In the genomic region with DNA sequence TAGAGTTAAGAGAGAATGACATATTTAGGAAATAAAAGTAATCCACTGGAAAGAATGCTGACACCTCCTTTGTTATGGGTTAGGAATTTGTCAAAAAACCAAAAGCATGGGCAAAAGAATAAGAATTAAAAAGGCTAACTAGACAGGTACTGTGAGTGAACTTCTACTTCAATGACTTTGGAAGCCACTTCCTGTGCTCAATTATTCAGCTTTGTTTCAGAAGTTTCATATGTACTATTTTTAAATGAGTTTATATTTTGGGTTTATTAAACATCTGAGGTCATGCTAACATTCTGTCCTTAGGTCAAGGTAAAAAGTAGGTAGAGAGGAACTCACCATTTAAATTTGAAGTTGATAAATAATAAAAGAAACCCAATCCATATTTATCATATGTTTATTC, we compare ENCODE assay signal across 22 cellular contexts.
"Had no signal": no experiment of that assay in that cellular context is flagged by ENCODE, and none has a peak within 500 bp of the region (broad histone marks: within the 10 kb centered on the region; RNA-seq: fewer than 3 reads in every experiment).

No MANE protein-coding gene starts in this region.

- H3K4me1 ChIP-seq: SJSA1 had no signal

- H3K9me3 ChIP-seq: SJSA1 had no signal

- H3K27me3 ChIP-seq: SJSA1 had no signal

- DNase-seq: IMR-90, Kasumi-1, KG1, NCI-H1092, NCI-H1105 treated with DMSO at 0.1 percent for 48 hours, NCI-H1417 treated with DMSO at 0.1 percent for 48 hours, NCI-H146, NCI-H1694 treated with DMSO at 0.1 percent for 48 hours, NCI-H1930, NCI-H2081, NCI-H2107, NCI-H2227 treated with DMSO at 0.1 percent for 48 hours, NCI-H524, NCI-H526 treated with DMSO at 0.1 percent for 48 hours, NCI-H748 treated with DMSO at 0.1 percent for 48 hours, Right ventricle myocardium superior, RPMI8226, SIG-M5 had no signal

- FAIRE-seq: HepG2, RCC 7860 had no signal

- ATAC-seq: HepG2 had no signal

- H3K27ac ChIP-seq: SJSA1, SK-N-MC had no signal

- H3K4me3 ChIP-seq: SJSA1, SK-N-MC had no signal

- H3K36me3 ChIP-seq: SJSA1 had no signal
